ENCODE assay signal across 8 cellular contexts in genomic region chr4:117085185-117085701, GRCh38. TPM values are rescaled to one million over a fixed set of nuclear protein-coding genes. Genes with fewer than 3 reads are reported as not detected.
A peak's percentile ranks its signal among the peaks of the same experiment; 100 is the strongest.
DNase-seq lines count a peak whose midpoint lies in the region; ATAC-seq and TF ChIP-seq lines count a peak whose summit lies in the region.

Gene TRAM1L1, minus strand, starts transcription at chr4:117085576. Its CDS starts 183 bp downstream, at chr4:117085393.

- no peak for TF ChIP-seq CTCF in breast epithelium (IDR thresholded peaks at IDR 0.05)
- no peak for TF ChIP-seq CTCF in sigmoid colon (IDR thresholded peaks at IDR 0.05)

- H3K36me3 ChIP-seq in HAP-1 (replicated peaks) (no peaks in the 10 kb centered on the region), breast epithelium (no peaks in the 10 kb centered on the region), sigmoid colon (no peaks in the 10 kb centered on the region)

- H3K4me3 ChIP-seq in HAP-1 (peak within 1 kb of the TSS; percentile 38), breast epithelium (peak within 1 kb of the TSS; percentile 57 to 83 (median 66)), iPS-18c (ENCODE audit: insufficient read depth, low read depth, low read length) (peak within 1 kb of the TSS; percentile 46), sigmoid colon (peak within 1 kb of the TSS; percentile 56 to 65 (median 62))

- H3K27me3 ChIP-seq in HAP-1 (ENCODE audit: low read depth) (no peaks in the 10 kb centered on the region), breast epithelium (no peaks in the 10 kb centered on the region), sigmoid colon (no peaks in the 10 kb centered on the region)

- DNase-seq in COLO829 (ENCODE audit: low spot score) (peak; percentile 80), HAP-1 (ENCODE audit: low spot score in 2 of 2) (peak; percentile 74 to 86), NCI-H748 (lab: John Stamatoyannopoulos, UW; ENCODE audit: unreplicated experiment) (peak; percentile 79), breast epithelium (ENCODE audit: low spot score in 2 of 2) (peak in 1 of 2 donors; percentile 62), sigmoid colon (peak; percentile 72)

- ATAC-seq in HG02852 (IDR thresholded peaks at IDR 0.05; ENCODE audit: unreplicated experiment) (no peak), HG02970 (IDR thresholded peaks at IDR 0.05; ENCODE audit: low FRiP score, unreplicated experiment) (no peak)

- no peak for TF ChIP-seq POLR2A in breast epithelium (IDR thresholded peaks at IDR 0.05)
- TF ChIP-seq POLR2A in sigmoid colon (IDR thresholded peaks at IDR 0.05): no peak

- in situ Hi-C loops in HAP-1 (cut with MboI; ENCODE audit: low sequenced_read_pairs): no loop called here

- H3K4me1 ChIP-seq in HAP-1 (peaks cover 5% of the 10 kb centered on the region; the same call in 1 of the 2 replicates), breast epithelium (no peaks in the 10 kb centered on the region), sigmoid colon (peaks cover 0 to 6% (median 0%) of the 10 kb centered on the region in 4 donors)

- H3K9me3 ChIP-seq in HAP-1 (no peaks in the 10 kb centered on the region; the same call in 1 of the 2 replicates), breast epithelium (no peaks in the 10 kb centered on the region), iPS-18c (ENCODE audit: control insufficient read depth, insufficient read depth, low read length) (no peaks in the 10 kb centered on the region), sigmoid colon (no peaks in the 10 kb centered on the region)

- intact Hi-C loops in breast epithelium (cut with DNase I; ENCODE audit: low total_unique reads) (no loop called here), sigmoid colon (cut with DNase I) (no loop called here)

- H3K27ac ChIP-seq in breast epithelium (peak within 1 kb of the TSS; percentile 61 to 77), sigmoid colon (peak within 1 kb of the TSS; percentile 67 to 75 (median 72))

- WGBS in sigmoid colon, 2 donors: 2% methylated on average over 41 of the region's 41 CpGs

- TF ChIP-seq EP300 in sigmoid colon (IDR thresholded peaks at IDR 0.05): no peak

RNA-seq across cellular contexts. Expression of gene TRAM1L1, which starts in this region (rescaled TPM):
- total RNA-seq in breast epithelium: 1 to 10 TPM; 1.4 to 3.1 (median 2.6) TPM
- total RNA-seq in sigmoid colon: 1 to 10 TPM in 3 of 4 donors, under 1 TPM in 1; 0.83 to 2.9 (median 1.2) TPM
- polyA plus RNA-seq in sigmoid colon: under 1 TPM; 0.46 to 0.87 (median 0.60) TPM
